1 cellular context compared by ENCODE assay signal in the genomic region with DNA sequence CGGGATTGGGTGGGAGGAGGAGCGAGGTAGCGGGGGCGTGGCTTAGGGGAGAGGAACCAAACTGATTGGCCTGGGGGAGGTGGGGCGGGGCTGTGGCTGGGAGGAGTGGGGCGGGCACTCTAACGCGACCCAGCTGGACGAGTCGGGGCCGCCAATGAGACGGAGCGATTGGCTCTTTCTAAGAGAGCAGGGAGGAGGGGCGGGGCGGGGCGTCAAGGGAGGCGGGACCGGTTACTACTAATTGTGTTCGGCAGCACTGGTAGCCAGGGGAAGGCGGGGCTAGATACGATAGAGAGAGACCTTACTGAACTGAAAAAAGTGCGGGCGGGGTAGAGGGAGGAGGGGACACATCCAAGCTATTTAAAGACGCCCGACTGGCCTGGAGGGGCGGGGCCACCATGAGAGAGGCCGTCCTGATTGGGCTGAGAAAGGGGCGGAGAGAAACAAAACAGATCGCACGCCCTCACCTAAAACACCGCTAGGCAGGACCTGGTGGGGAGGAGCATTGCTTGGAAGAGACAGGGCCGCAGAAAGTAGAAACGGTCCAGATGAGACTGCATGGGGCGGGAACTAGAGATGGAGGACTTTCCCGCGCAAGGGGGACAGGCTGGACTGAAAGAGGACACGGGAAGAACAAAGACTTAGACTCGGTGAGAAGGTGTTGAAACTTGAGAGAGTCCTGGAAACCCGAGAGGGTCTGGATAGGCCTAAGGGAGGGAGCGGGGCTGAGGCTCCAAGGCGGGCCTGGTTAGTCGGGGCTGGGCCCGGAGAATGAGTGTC.
TF ChIP-seq lines count a peak whose summit lies in the region.

Gene KCNC3 (minus strand): TSS at position 232 of the 780 bp plus-strand sequence. CDS start 295 bp downstream, outside the sequence.

TF ChIP-seq in HepG2, 621 proteins besides CTCF, POLR2A, EP300 and RAD21 (continued from another document):
- TF ChIP-seq NFYB (CRISPR knock-in tag; IDR thresholded peaks at IDR 0.05): peak; percentile 61
- TF ChIP-seq BORCS8-MEF2B (CRISPR knock-in tag; IDR thresholded peaks at IDR 0.05): peak; percentile 54
- TF ChIP-seq CENPBD1 (CRISPR knock-in tag; IDR thresholded peaks at IDR 0.05; ENCODE audit: borderline replicate concordance, low read depth): no peak
- TF ChIP-seq, protein P1, sequence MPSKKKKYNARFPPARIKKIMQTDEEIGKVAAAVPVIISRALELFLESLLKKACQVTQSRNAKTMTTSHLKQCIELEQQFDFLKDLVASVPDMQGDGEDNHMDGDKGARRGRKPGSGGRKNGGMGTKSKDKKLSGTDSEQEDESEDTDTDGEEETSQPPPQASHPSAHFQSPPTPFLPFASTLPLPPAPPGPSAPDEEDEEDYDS (CRISPR knock-in tag; IDR thresholded peaks at IDR 0.05): peak; percentile 99
- TF ChIP-seq GABPB1 (CRISPR knock-in tag; IDR thresholded peaks at IDR 0.05): peak; percentile 18; the same call in 1 of the 2 replicates
- TF ChIP-seq, protein P2, sequence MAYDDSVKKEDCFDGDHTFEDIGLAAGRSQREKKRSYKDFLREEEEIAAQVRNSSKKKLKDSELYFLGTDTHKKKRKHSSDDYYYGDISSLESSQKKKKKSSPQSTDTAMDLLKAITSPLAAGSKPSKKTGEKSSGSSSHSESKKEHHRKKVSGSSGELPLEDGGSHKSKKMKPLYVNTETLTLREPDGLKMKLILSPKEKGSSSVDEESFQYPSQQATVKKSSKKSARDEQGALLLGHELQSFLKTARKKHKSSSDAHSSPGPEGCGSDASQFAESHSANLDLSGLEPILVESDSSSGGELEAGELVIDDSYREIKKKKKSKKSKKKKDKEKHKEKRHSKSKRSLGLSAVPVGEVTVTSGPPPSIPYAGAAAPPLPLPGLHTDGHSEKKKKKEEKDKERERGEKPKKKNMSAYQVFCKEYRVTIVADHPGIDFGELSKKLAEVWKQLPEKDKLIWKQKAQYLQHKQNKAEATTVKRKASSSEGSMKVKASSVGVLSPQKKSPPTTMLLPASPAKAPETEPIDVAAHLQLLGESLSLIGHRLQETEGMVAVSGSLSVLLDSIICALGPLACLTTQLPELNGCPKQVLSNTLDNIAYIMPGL (CRISPR knock-in tag; IDR thresholded peaks at IDR 0.05; ENCODE audit: borderline replicate concordance in 1 of 2, low read depth in 1 of 2): peak in 1 of 2 experiments; percentile 48; a peak in 2 of 4 replicates
- peak; percentile 9 for TF ChIP-seq TEAD3 (CRISPR knock-in tag; optimal IDR thresholded peaks at IDR 0.05; ENCODE audit: borderline replicate concordance)
- TF ChIP-seq, protein P3, sequence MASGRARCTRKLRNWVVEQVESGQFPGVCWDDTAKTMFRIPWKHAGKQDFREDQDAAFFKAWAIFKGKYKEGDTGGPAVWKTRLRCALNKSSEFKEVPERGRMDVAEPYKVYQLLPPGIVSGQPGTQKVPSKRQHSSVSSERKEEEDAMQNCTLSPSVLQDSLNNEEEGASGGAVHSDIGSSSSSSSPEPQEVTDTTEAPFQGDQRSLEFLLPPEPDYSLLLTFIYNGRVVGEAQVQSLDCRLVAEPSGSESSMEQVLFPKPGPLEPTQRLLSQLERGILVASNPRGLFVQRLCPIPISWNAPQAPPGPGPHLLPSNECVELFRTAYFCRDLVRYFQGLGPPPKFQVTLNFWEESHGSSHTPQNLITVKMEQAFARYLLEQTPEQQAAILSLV (CRISPR knock-in tag; IDR thresholded peaks at IDR 0.05; ENCODE audit: borderline replicate concordance): 0 out of 2 replicates have a peak, but pooled peaks have one; percentile 79
- TF ChIP-seq POLR2AphosphoS5 (IDR thresholded peaks at IDR 0.05; ENCODE audit: low read depth, low read length): peak; percentile 82
- TF ChIP-seq SRY (CRISPR knock-in tag; IDR thresholded peaks at IDR 0.05): no peak
- no peak for TF ChIP-seq CREM (IDR thresholded peaks at IDR 0.05)
- TF ChIP-seq CREM (CRISPR knock-in tag; IDR thresholded peaks at IDR 0.05): no peak
- peak; percentile 90 for TF ChIP-seq MAZ (IDR thresholded peaks at IDR 0.05; ENCODE audit: borderline replicate concordance, low read depth, low read length)
- 0 out of 2 replicates have a peak, but pooled peaks have one; percentile 39 for TF ChIP-seq MAZ (CRISPR knock-in tag; IDR thresholded peaks at IDR 0.05; ENCODE audit: low read depth)
- no peak for TF ChIP-seq ZNF343 (CRISPR knock-in tag; IDR thresholded peaks at IDR 0.05)
- TF ChIP-seq ZNF605 (CRISPR knock-in tag; IDR thresholded peaks at IDR 0.05): 0 out of 2 replicates have a peak, but pooled peaks have one; percentile 60
- peak; percentile 54; the same call in 1 of the 2 replicates for TF ChIP-seq ZNF263 (CRISPR knock-in tag; IDR thresholded peaks at IDR 0.05)
- 0 out of 2 replicates have a peak, but pooled peaks have one; percentile 41 for TF ChIP-seq ZNF430 (CRISPR knock-in tag; IDR thresholded peaks at IDR 0.05)
- TF ChIP-seq SOX5 (CRISPR knock-in tag; IDR thresholded peaks at IDR 0.05; ENCODE audit: borderline replicate concordance): no peak; the same call in 1 of the 2 replicates
- TF ChIP-seq HNF4G (IDR thresholded peaks at IDR 0.05; ENCODE audit: borderline replicate concordance, low read depth, low read length): no peak
- peak; percentile 29; the same call in 1 of the 2 replicates for TF ChIP-seq HNF4G (CRISPR knock-in tag; IDR thresholded peaks at IDR 0.05; ENCODE audit: borderline replicate concordance, low read depth)
- no peak for TF ChIP-seq TBL1XR1 (IDR thresholded peaks at IDR 0.05; ENCODE audit: borderline replicate concordance, low read length, partially characterized antibody)
- 0 out of 2 replicates have a peak, but pooled peaks have one; percentile 24 for TF ChIP-seq ZNF598 (CRISPR knock-in tag; IDR thresholded peaks at IDR 0.05; ENCODE audit: borderline replicate concordance)
- no peak for TF ChIP-seq SOX13 (IDR thresholded peaks at IDR 0.05)
- TF ChIP-seq SOX13 (CRISPR knock-in tag; conservative IDR thresholded peaks at IDR 0.05 in 1 of 2, IDR thresholded peaks at IDR 0.05 in 1 of 2): 0 out of 4 replicates have a peak, but pooled peaks of 1 of the 2 experiments have one; percentile 5
- TF ChIP-seq GLI4 (CRISPR knock-in tag; IDR thresholded peaks at IDR 0.05; ENCODE audit: borderline replicate concordance): 0 out of 2 replicates have a peak, but pooled peaks have one; percentile 26
- TF ChIP-seq ZNF614 (CRISPR knock-in tag; IDR thresholded peaks at IDR 0.05; ENCODE audit: borderline replicate concordance): peak; percentile 45; the same call in 1 of the 2 replicates
- no peak for TF ChIP-seq ZNF674 (CRISPR knock-in tag; IDR thresholded peaks at IDR 0.05; ENCODE audit: low read depth)
- TF ChIP-seq XRCC5 (optimal IDR thresholded peaks at IDR 0.05; ENCODE audit: low read length): peak; percentile 25
- TF ChIP-seq ZGPAT (CRISPR knock-in tag; IDR thresholded peaks at IDR 0.05): no peak
- no peak for TF ChIP-seq GTF3A (CRISPR knock-in tag; conservative IDR thresholded peaks at IDR 0.05)
- TF ChIP-seq, protein P4, sequence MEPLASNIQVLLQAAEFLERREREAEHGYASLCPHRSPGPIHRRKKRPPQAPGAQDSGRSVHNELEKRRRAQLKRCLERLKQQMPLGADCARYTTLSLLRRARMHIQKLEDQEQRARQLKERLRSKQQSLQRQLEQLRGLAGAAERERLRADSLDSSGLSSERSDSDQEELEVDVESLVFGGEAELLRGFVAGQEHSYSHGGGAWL (CRISPR knock-in tag; IDR thresholded peaks at IDR 0.05): no peak
- peak; percentile 47; the same call in 1 of the 2 replicates for TF ChIP-seq POLR2G (IDR thresholded peaks at IDR 0.05; ENCODE audit: low read depth, low read length)
TF ChIP-seq in HepG2: peak in this region for 83.
